10 cellular contexts compared by ENCODE assay signal in genomic region chr6:37784585-37784967, GRCh38. TPM values are rescaled to one million over a fixed set of nuclear protein-coding genes. Genes with fewer than 3 reads are reported as not detected.
DNase-seq lines count a peak whose midpoint lies in the region; ATAC-seq and TF ChIP-seq lines count a peak whose summit lies in the region.
"Had no signal": no experiment of that assay in that cellular context is flagged by ENCODE, and none has a peak within 500 bp of the region (broad histone marks: within the 10 kb centered on the region; RNA-seq: fewer than 3 reads in every experiment).

No MANE protein-coding gene starts in this region.

- H3K4me3 Mint-ChIP-seq in CD8-positive, alpha-beta T cell, result peak overlapping the region; percentile 80
- H3K4me3 Mint-ChIP-seq in endothelial cell (ENCODE audit: unreplicated experiment) (peak overlapping the region; percentile 87), nephron (peak overlapping the region; percentile 2 to 87 (median 85))
- H3K4me3 Mint-ChIP-seq in activated CD4-positive, alpha-beta memory T cell treated with anti-CD3 and anti-CD28 coated beads for 36 hours, result no peak overlapping the region
- no peak overlapping the region for H3K4me3 Mint-ChIP-seq in T-helper 2 cell treated with Interferon-gamma antibody and Interleukin-4, amounts not matched to agents 5 μg/mL and 100 μg/mL, for 36 hours

- peaks cover 31% of the 10 kb centered on the region for H3K27me3 Mint-ChIP-seq in CD8-positive, alpha-beta T cell (ENCODE audit: low read depth)
- H3K27me3 Mint-ChIP-seq in endothelial cell (ENCODE audit: unreplicated experiment) (peaks cover 6% of the 10 kb centered on the region), nephron (ENCODE audit: low read depth) (peaks cover 34% of the 10 kb centered on the region)
- peaks cover 32% of the 10 kb centered on the region for H3K27me3 Mint-ChIP-seq in activated CD4-positive, alpha-beta memory T cell treated with anti-CD3 and anti-CD28 coated beads for 36 hours
- H3K27me3 Mint-ChIP-seq in T-helper 2 cell treated with Interferon-gamma antibody and Interleukin-4, amounts not matched to agents 5 μg/mL and 100 μg/mL, for 36 hours (ENCODE audit: low read depth), result peaks cover 37% of the 10 kb centered on the region

- H3K4me3 ChIP-seq in CD8-positive, alpha-beta T cell (ENCODE audit: low read depth, low read length), result no peak overlapping the region

- no peaks in the 10 kb centered on the region for H3K36me3 Mint-ChIP-seq in CD8-positive, alpha-beta T cell
- no peaks in the 10 kb centered on the region for H3K36me3 Mint-ChIP-seq in endothelial cell (ENCODE audit: low read depth, unreplicated experiment)
- H3K36me3 Mint-ChIP-seq in nephron (ENCODE audit: low read depth), result no peaks in the 10 kb centered on the region
- no peaks in the 10 kb centered on the region for H3K36me3 Mint-ChIP-seq in activated CD4-positive, alpha-beta memory T cell treated with anti-CD3 and anti-CD28 coated beads for 36 hours
- no peaks in the 10 kb centered on the region for H3K36me3 Mint-ChIP-seq in T-helper 2 cell treated with Interferon-gamma antibody and Interleukin-4, amounts not matched to agents 5 μg/mL and 100 μg/mL, for 36 hours (ENCODE audit: low read depth)
- H3K36me3 Mint-ChIP-seq: activated naive CD4-positive, alpha-beta T cell treated with anti-CD3 and anti-CD28 coated beads, Interleukin-2, amount 10 ng/mL, durations not matched to agents 7 days and 5 days had no signal

- H3K27ac ChIP-seq in CD8-positive, alpha-beta T cell (ENCODE audit: low read depth, low read length), result no peak overlapping the region

- H3K9me3 ChIP-seq in CD8-positive, alpha-beta T cell (ENCODE audit: low read length), result no peaks in the 10 kb centered on the region

- H3K9me3 Mint-ChIP-seq in CD8-positive, alpha-beta T cell, result no peaks in the 10 kb centered on the region
- no peaks in the 10 kb centered on the region for H3K9me3 Mint-ChIP-seq in endothelial cell (ENCODE audit: unreplicated experiment)
- H3K9me3 Mint-ChIP-seq in nephron, result no peaks in the 10 kb centered on the region
- H3K9me3 Mint-ChIP-seq in activated CD4-positive, alpha-beta memory T cell treated with anti-CD3 and anti-CD28 coated beads for 36 hours, result no peaks in the 10 kb centered on the region
- H3K9me3 Mint-ChIP-seq in T-helper 2 cell treated with Interferon-gamma antibody and Interleukin-4, amounts not matched to agents 5 μg/mL and 100 μg/mL, for 36 hours, result no peaks in the 10 kb centered on the region
- H3K9me3 Mint-ChIP-seq: activated naive CD4-positive, alpha-beta T cell treated with anti-CD3 and anti-CD28 coated beads, Interleukin-2, amount 10 ng/mL, durations not matched to agents 7 days and 5 days had no signal

- no peak for TF ChIP-seq CTCF in CD8-positive, alpha-beta T cell (IDR thresholded peaks at IDR 0.05)
- no peak for TF ChIP-seq CTCF in endothelial cell (IDR thresholded peaks at IDR 0.05; ENCODE audit: unreplicated experiment)
- TF ChIP-seq CTCF in nephron (IDR thresholded peaks at IDR 0.05; ENCODE audit: unreplicated experiment in 3 of 3), result no peak

- no peak for DNase-seq in CD8-positive, alpha-beta T cell
- DNase-seq in NCI-H2227 (lab: John Stamatoyannopoulos, UW; ENCODE audit: unreplicated experiment) (peak; percentile 40), endothelial cell (ENCODE audit: low spot score) (no peak)
- no peak for DNase-seq in activated CD4-positive, alpha-beta memory T cell treated with anti-CD3 and anti-CD28 coated beads for 36 hours
- DNase-seq in T-helper 2 cell treated with Interferon-gamma antibody and Interleukin-4, amounts not matched to agents 5 μg/mL and 100 μg/mL, for 36 hours (ENCODE audit: low spot score), result no peak
- DNase-seq: activated naive CD4-positive, alpha-beta T cell treated with anti-CD3 and anti-CD28 coated beads, Interleukin-2, amount 10 ng/mL, durations not matched to agents 7 days and 5 days; SHP77 treated with DMSO at 0.1 percent for 48 hours had no signal

- H3K4me1 Mint-ChIP-seq in CD8-positive, alpha-beta T cell (ENCODE audit: low read depth), result peaks cover 20% of the 10 kb centered on the region
- H3K4me1 Mint-ChIP-seq in endothelial cell (ENCODE audit: unreplicated experiment) (peaks cover 12% of the 10 kb centered on the region), nephron (peaks cover 34% of the 10 kb centered on the region)
- H3K4me1 Mint-ChIP-seq in activated CD4-positive, alpha-beta memory T cell treated with anti-CD3 and anti-CD28 coated beads for 36 hours (ENCODE audit: low read depth), result peaks cover 16% of the 10 kb centered on the region
- H3K4me1 Mint-ChIP-seq in T-helper 2 cell treated with Interferon-gamma antibody and Interleukin-4, amounts not matched to agents 5 μg/mL and 100 μg/mL, for 36 hours (ENCODE audit: low read depth), result peaks cover 5% of the 10 kb centered on the region

- no peaks in the 10 kb centered on the region for H3K27me3 ChIP-seq in CD8-positive, alpha-beta T cell (ENCODE audit: insufficient read depth, low read length)

- CTCF ChIA-PET in CD8-positive, alpha-beta T cell (lab: Charles Lee), result interaction anchor here (0.8 to 1.5 kb wide), 3 partner anchors 13 to 709 kb away, joined by 3 read pairs; no protein-coding TSS in a partner anchor
- CTCF ChIA-PET in activated CD4-positive, alpha-beta memory T cell treated with anti-CD3 and anti-CD28 coated beads for 36 hours (lab: Charles Lee), result interaction anchor here (1.7 kb wide), 1 partner anchor 34 kb away, joined by 3 read pairs; no protein-coding TSS in a partner anchor

- intact Hi-C loops in CD8-positive, alpha-beta T cell (cut with DNase I, micrococcal nuclease), result no loop called here
- intact Hi-C loops in activated CD4-positive, alpha-beta memory T cell treated with anti-CD3 and anti-CD28 coated beads for 36 hours (cut with micrococcal nuclease), result no loop called here

- no peak for ATAC-seq in CD8-positive, alpha-beta T cell
- ATAC-seq in GM21367 (IDR thresholded peaks at IDR 0.05; ENCODE audit: unreplicated experiment) (no peak), HG02970 (IDR thresholded peaks at IDR 0.05; ENCODE audit: low FRiP score, unreplicated experiment) (no peak)

- H3K4me1 ChIP-seq in CD8-positive, alpha-beta T cell (ENCODE audit: insufficient read depth, low read length), result peaks cover 13% of the 10 kb centered on the region

- H3K36me3 ChIP-seq in CD8-positive, alpha-beta T cell (ENCODE audit: insufficient read depth, low read length), result no peaks in the 10 kb centered on the region

- POLR2A ChIA-PET in CD8-positive, alpha-beta T cell (lab: Charles Lee), result no interaction called here
- POLR2A ChIA-PET in activated CD4-positive, alpha-beta memory T cell treated with anti-CD3 and anti-CD28 coated beads for 36 hours (lab: Charles Lee), result interaction anchor here (1.2 kb wide), 1 partner anchor 34 kb away, joined by 4 read pairs; no protein-coding TSS in a partner anchor

- no peak overlapping the region for H3K27ac Mint-ChIP-seq in CD8-positive, alpha-beta T cell
- no peak overlapping the region for H3K27ac Mint-ChIP-seq in endothelial cell (ENCODE audit: unreplicated experiment)
- no peak overlapping the region for H3K27ac Mint-ChIP-seq in nephron
- no peak overlapping the region for H3K27ac Mint-ChIP-seq in activated CD4-positive, alpha-beta memory T cell treated with anti-CD3 and anti-CD28 coated beads for 36 hours
- no peak overlapping the region for H3K27ac Mint-ChIP-seq in T-helper 2 cell treated with Interferon-gamma antibody and Interleukin-4, amounts not matched to agents 5 μg/mL and 100 μg/mL, for 36 hours
- H3K27ac Mint-ChIP-seq: activated naive CD4-positive, alpha-beta T cell treated with anti-CD3 and anti-CD28 coated beads, Interleukin-2, amount 10 ng/mL, durations not matched to agents 7 days and 5 days had no signal

RNA-seq across cellular contexts. Expression of gene ZFAND3, which starts 35.0 kb away (rescaled TPM):
- 10 to 100 TPM; 28.4 to 29.9 TPM for total RNA-seq in CD8-positive, alpha-beta T cell
- 96.3 TPM for total RNA-seq in endothelial cell (ENCODE audit: unreplicated experiment)
- total RNA-seq in activated CD4-positive, alpha-beta memory T cell treated with anti-CD3 and anti-CD28 coated beads for 36 hours, result 10 to 100 TPM; 35.1 to 36.4 TPM

Comparison
In these comparisons a context has a peak if more than half of its experiments do, and no peak if none do; other contexts are left out.
1. H3K4me3 Mint-ChIP-seq: peak in CD8-positive, alpha-beta T cell (single experiment), endothelial cell (single experiment) and nephron (3 of 3); none in activated CD4-positive, alpha-beta memory T cell treated with anti-CD3 and anti-CD28 coated beads for 36 hours (single experiment) and T-helper 2 cell treated with Interferon-gamma antibody and Interleukin-4, amounts not matched to agents 5 μg/mL and 100 μg/mL, for 36 hours (single experiment).